Comparison of ENCODE assay signal across 8 cellular contexts in the genomic region with DNA sequence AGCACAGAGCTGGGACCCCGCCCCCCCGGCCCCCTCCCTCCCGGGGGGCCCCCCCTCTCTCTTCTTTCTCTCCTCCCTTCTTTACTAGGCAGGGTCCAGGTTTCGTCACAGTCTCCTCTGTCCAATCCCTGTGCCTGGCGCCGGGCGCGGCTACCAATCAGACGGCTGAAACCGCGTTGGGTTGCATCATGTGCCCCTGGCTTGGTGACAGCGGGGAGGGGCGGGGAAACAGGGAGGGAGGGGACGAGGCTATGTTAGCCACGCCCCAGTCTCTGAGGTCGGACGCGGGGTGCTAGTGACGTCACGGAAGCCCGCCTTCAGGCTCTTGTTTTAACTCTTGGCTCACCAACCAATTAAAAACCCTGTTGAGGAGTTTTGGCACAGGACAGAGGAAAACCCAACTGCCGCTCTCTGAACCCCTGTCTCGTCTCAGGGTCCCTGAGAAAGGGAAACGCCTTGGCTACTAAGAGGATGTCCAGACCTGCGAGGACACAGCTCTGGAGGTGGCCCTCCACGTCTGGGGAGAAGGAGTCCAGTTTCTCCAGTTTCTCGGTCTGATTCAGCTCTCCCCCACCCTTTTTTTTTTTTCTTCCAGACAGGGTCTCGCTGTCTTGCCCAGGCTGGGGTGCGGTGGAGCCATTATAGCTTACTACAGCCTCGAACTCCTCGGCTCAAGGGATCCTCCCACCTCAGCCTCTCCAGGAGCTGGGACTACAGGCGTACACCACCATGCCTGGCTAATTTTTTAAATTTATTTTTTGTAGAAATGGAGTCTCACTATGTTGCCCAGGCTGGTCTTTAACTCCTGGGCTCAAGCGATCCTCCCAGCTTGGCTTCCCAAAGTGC. TPM values are rescaled to one million over a fixed set of nuclear protein-coding genes. Genes with fewer than 3 reads are reported as not detected.
A peak's percentile ranks its signal among the peaks of the same experiment; 100 is the strongest.
DNase-seq lines count a peak whose midpoint lies in the region; ATAC-seq lines count a peak whose summit lies in the region.

No MANE protein-coding gene starts in this region.

- peak overlapping the region; percentile 74 for H3K4me3 ChIP-seq in CD8-positive, alpha-beta memory T cell (ENCODE audit: low read length)
- peak overlapping the region; percentile 76 for H3K4me3 ChIP-seq in effector memory CD4-positive, alpha-beta T cell (ENCODE audit: insufficient read depth, low read depth, low read length, poor library complexity, severe bottlenecking)

- DNase-seq in CD8-positive, alpha-beta memory T cell: peak; percentile 91 to 97 (median 95)
- peak; percentile 97 for DNase-seq in HT1080 (ENCODE audit: low read depth)
- peak; percentile 97 to 99 for DNase-seq in NOMO-1 (lab: John Stamatoyannopoulos, UW; ENCODE audit: unreplicated experiment in 2 of 2)
- DNase-seq in activated CD8-positive, alpha-beta memory T cell treated with anti-CD3 and anti-CD28 coated beads, Interleukin-2, amount 10 ng/mL, durations not matched to agents 7 days and 5 days: peak; percentile 100
- peak; percentile 96 to 97 (median 97) for DNase-seq in effector memory CD4-positive, alpha-beta T cell
- DNase-seq in lung microvascular endothelial cell (ENCODE audit: low read depth in 2 of 2): peak; percentile 100
- peak; percentile 96 to 99 (median 98) for DNase-seq in stimulated activated CD4-positive, alpha-beta T cell treated with anti-CD3 and anti-CD28 coated beads, TNF-alpha, amount 100 ng/mL, for 24 hours (ENCODE audit: low read depth in 3 of 3)

- peak overlapping the region; percentile 73 for H3K27ac ChIP-seq in CD8-positive, alpha-beta memory T cell (ENCODE audit: low read depth, low read length)
- peak overlapping the region; percentile 63 for H3K27ac ChIP-seq in effector memory CD4-positive, alpha-beta T cell (ENCODE audit: insufficient read depth, low read length, poor library complexity, severe bottlenecking)

- no peaks in the 10 kb centered on the region for H3K36me3 ChIP-seq in CD8-positive, alpha-beta memory T cell (ENCODE audit: insufficient read depth, low read length)
- H3K36me3 ChIP-seq in effector memory CD4-positive, alpha-beta T cell (ENCODE audit: control insufficient read depth, insufficient read depth, low read length): no peaks in the 10 kb centered on the region

- H3K36me3 Mint-ChIP-seq in CD8-positive, alpha-beta memory T cell: no peaks in the 10 kb centered on the region
- no peaks in the 10 kb centered on the region for H3K36me3 Mint-ChIP-seq in activated CD8-positive, alpha-beta memory T cell treated with anti-CD3 and anti-CD28 coated beads, Interleukin-2, amount 10 ng/mL, durations not matched to agents 7 days and 5 days

- H3K9me3 ChIP-seq in CD8-positive, alpha-beta memory T cell (ENCODE audit: low read length): no peaks in the 10 kb centered on the region
- no peaks in the 10 kb centered on the region for H3K9me3 ChIP-seq in effector memory CD4-positive, alpha-beta T cell (ENCODE audit: control insufficient read depth, low read length)

- POLR2A ChIA-PET in CD8-positive, alpha-beta memory T cell (lab: Charles Lee): interaction anchor here (0.6 to 1.4 kb wide), 3 partner anchors 96 to 638 kb away, joined by 3 to 4 read pairs (median 3); partner anchors contain the start of gene VPS25

- H3K27me3 ChIP-seq in CD8-positive, alpha-beta memory T cell (ENCODE audit: insufficient read depth, low read length, poor library complexity, severe bottlenecking): peaks cover 53% of the 10 kb centered on the region
- peaks cover 53% of the 10 kb centered on the region for H3K27me3 ChIP-seq in effector memory CD4-positive, alpha-beta T cell (replicated peaks; ENCODE audit: control insufficient read depth, insufficient read depth, low read length, poor library complexity, severe bottlenecking)

- peaks cover 72% of the 10 kb centered on the region for H3K4me1 ChIP-seq in CD8-positive, alpha-beta memory T cell (ENCODE audit: insufficient read depth, low read length)
- H3K4me1 ChIP-seq in effector memory CD4-positive, alpha-beta T cell (ENCODE audit: control insufficient read depth, insufficient read depth, low read length, poor library complexity, severe bottlenecking): peaks cover 69% of the 10 kb centered on the region

- H3K4me1 Mint-ChIP-seq in CD8-positive, alpha-beta memory T cell: peaks cover 44 to 66% (median 56%) of the 10 kb centered on the region in 3 donors
- H3K4me1 Mint-ChIP-seq in activated CD8-positive, alpha-beta memory T cell treated with anti-CD3 and anti-CD28 coated beads, Interleukin-2, amount 10 ng/mL, durations not matched to agents 7 days and 5 days: peaks cover 59% of the 10 kb centered on the region

- peaks cover 40 to 41% of the 10 kb centered on the region in 2 donors for H3K27me3 Mint-ChIP-seq in CD8-positive, alpha-beta memory T cell
- peaks cover 48% of the 10 kb centered on the region for H3K27me3 Mint-ChIP-seq in activated CD8-positive, alpha-beta memory T cell treated with anti-CD3 and anti-CD28 coated beads, Interleukin-2, amount 10 ng/mL, durations not matched to agents 7 days and 5 days

- H3K4me3 Mint-ChIP-seq in CD8-positive, alpha-beta memory T cell: peak overlapping the region; percentile 87 to 91 (median 88)
- peak overlapping the region; percentile 73 for H3K4me3 Mint-ChIP-seq in activated CD8-positive, alpha-beta memory T cell treated with anti-CD3 and anti-CD28 coated beads, Interleukin-2, amount 10 ng/mL, durations not matched to agents 7 days and 5 days

- peak overlapping the region; percentile 21 to 98 (median 78) for H3K27ac Mint-ChIP-seq in CD8-positive, alpha-beta memory T cell
- H3K27ac Mint-ChIP-seq in activated CD8-positive, alpha-beta memory T cell treated with anti-CD3 and anti-CD28 coated beads, Interleukin-2, amount 10 ng/mL, durations not matched to agents 7 days and 5 days: peak overlapping the region; percentile 85

- H3K9me3 Mint-ChIP-seq in CD8-positive, alpha-beta memory T cell: no peaks in the 10 kb centered on the region
- no peaks in the 10 kb centered on the region for H3K9me3 Mint-ChIP-seq in activated CD8-positive, alpha-beta memory T cell treated with anti-CD3 and anti-CD28 coated beads, Interleukin-2, amount 10 ng/mL, durations not matched to agents 7 days and 5 days (ENCODE audit: low read depth)

- peak; percentile 45 for ATAC-seq in GM21367 (IDR thresholded peaks at IDR 0.05; ENCODE audit: unreplicated experiment)
- peak; percentile 81 for ATAC-seq in activated CD8-positive, alpha-beta memory T cell treated with anti-CD3 and anti-CD28 coated beads, Interleukin-2, amount 10 ng/mL, durations not matched to agents 7 days and 5 days

- CTCF ChIA-PET in CD8-positive, alpha-beta memory T cell (lab: Charles Lee): interaction anchor here (1.4 to 4.9 kb wide), 3 partner anchors 16 to 99 kb away, joined by 3 to 44 read pairs (median 5); partner anchors contain the start of genes PSMC3IP, RETREG3 and TUBG1
- CTCF ChIA-PET in activated CD8-positive, alpha-beta memory T cell treated with anti-CD3 and anti-CD28 coated beads, Interleukin-2, amount 10 ng/mL, durations not matched to agents 7 days and 5 days (lab: Charles Lee): interaction anchor here (1.0 to 6.2 kb wide), 7 partner anchors 11 to 147 kb away, joined by 3 to 92 read pairs (median 4); partner anchors contain the start of genes BECN1, PSMC3IP, RAMP2 and RETREG3

RNA-seq across cellular contexts. Expression of gene PLEKHH3, which starts 0.4 kb away (rescaled TPM):
- under 1 TPM; 0.38 to 0.70 TPM for total RNA-seq in CD8-positive, alpha-beta memory T cell
- not detected for polyA plus RNA-seq in CD8-positive, alpha-beta memory T cell
- 14.7 and 15.7 TPM in 2 replicates for total RNA-seq in HT1080 (2014; rRNA removed; shearing (Covaris generic))
- 11.5 and 13.5 TPM in 2 replicates for polyA plus RNA-seq in HT1080 (2015; cell fraction: cytosol; rRNA removed)
- 24.1 and 26.9 TPM in 2 replicates for polyA plus RNA-seq in HT1080 (2015; cell fraction: nucleus; rRNA removed)
- total RNA-seq in activated CD8-positive, alpha-beta memory T cell treated with anti-CD3 and anti-CD28 coated beads, Interleukin-2, amount 10 ng/mL, durations not matched to agents 7 days and 5 days: 1 to 10 TPM; 1.3 to 1.4 TPM
- total RNA-seq in lung microvascular endothelial cell: 10.2 and 11.9 TPM in 2 replicates

RNA-seq across cellular contexts. Expression of gene CCR10, which starts 4.4 kb away (rescaled TPM):
- under 1 TPM; 0.18 to 0.20 TPM for total RNA-seq in CD8-positive, alpha-beta memory T cell
- 1.9 TPM for polyA plus RNA-seq in CD8-positive, alpha-beta memory T cell
- total RNA-seq in HT1080 (2014; rRNA removed; shearing (Covaris generic)): 2.1 and 2.5 TPM in 2 replicates
- 1.3 and 2.8 TPM in 2 replicates for polyA plus RNA-seq in HT1080 (2015; cell fraction: cytosol; rRNA removed)
- 1.1 and 1.2 TPM in 2 replicates for polyA plus RNA-seq in HT1080 (2015; cell fraction: nucleus; rRNA removed)
- total RNA-seq in activated CD8-positive, alpha-beta memory T cell treated with anti-CD3 and anti-CD28 coated beads, Interleukin-2, amount 10 ng/mL, durations not matched to agents 7 days and 5 days: under 1 TPM in 1 of 2 experiments, not detected in 1; 0.45 TPM
- total RNA-seq in lung microvascular endothelial cell: 2.0 and 3.5 TPM in 2 replicates

RNA-seq across cellular contexts. Expression of gene CNTNAP1, which starts 5.1 kb away (rescaled TPM):
- total RNA-seq in CD8-positive, alpha-beta memory T cell: 1 to 10 TPM; 1.2 to 1.7 TPM
- 1.1 TPM for polyA plus RNA-seq in CD8-positive, alpha-beta memory T cell
- 8.6 and 9.9 TPM in 2 replicates for total RNA-seq in HT1080 (2014; rRNA removed; shearing (Covaris generic))
- 5.0 and 5.5 TPM in 2 replicates for polyA plus RNA-seq in HT1080 (2015; cell fraction: cytosol; rRNA removed)
- 62.2 and 70.5 TPM in 2 replicates for polyA plus RNA-seq in HT1080 (2015; cell fraction: nucleus; rRNA removed)
- total RNA-seq in activated CD8-positive, alpha-beta memory T cell treated with anti-CD3 and anti-CD28 coated beads, Interleukin-2, amount 10 ng/mL, durations not matched to agents 7 days and 5 days: 1 to 10 TPM in 1 of 2 experiments, under 1 TPM in 1; 0.61 to 1.9 TPM
- total RNA-seq in lung microvascular endothelial cell: 6.7 and 15.3 TPM in 2 replicates

RNA-seq across cellular contexts. Expression of gene TUBG2, which starts 18.2 kb away (rescaled TPM):
- total RNA-seq in CD8-positive, alpha-beta memory T cell: 10 to 100 TPM; 10.6 to 11.6 TPM
- polyA plus RNA-seq in CD8-positive, alpha-beta memory T cell: 3.4 TPM
- total RNA-seq in HT1080 (2014; rRNA removed; shearing (Covaris generic)): 6.8 and 9.3 TPM in 2 replicates
- polyA plus RNA-seq in HT1080 (2015; cell fraction: cytosol; rRNA removed): 16.3 and 20.0 TPM in 2 replicates
- polyA plus RNA-seq in HT1080 (2015; cell fraction: nucleus; rRNA removed): 54.2 and 65.1 TPM in 2 replicates
- total RNA-seq in activated CD8-positive, alpha-beta memory T cell treated with anti-CD3 and anti-CD28 coated beads, Interleukin-2, amount 10 ng/mL, durations not matched to agents 7 days and 5 days: 10 to 100 TPM; 13.5 to 14.6 TPM
- 3.5 and 4.8 TPM in 2 replicates for total RNA-seq in lung microvascular endothelial cell

Comparison
In these comparisons a context has a peak if more than half of its experiments do, and no peak if none do; other contexts are left out.
1. Peak in every context shown above with its lines: DNase-seq, ATAC-seq, H3K4me3 ChIP-seq and H3K27ac ChIP-seq.